9 cellular contexts compared by ENCODE assay signal in the genomic region with DNA sequence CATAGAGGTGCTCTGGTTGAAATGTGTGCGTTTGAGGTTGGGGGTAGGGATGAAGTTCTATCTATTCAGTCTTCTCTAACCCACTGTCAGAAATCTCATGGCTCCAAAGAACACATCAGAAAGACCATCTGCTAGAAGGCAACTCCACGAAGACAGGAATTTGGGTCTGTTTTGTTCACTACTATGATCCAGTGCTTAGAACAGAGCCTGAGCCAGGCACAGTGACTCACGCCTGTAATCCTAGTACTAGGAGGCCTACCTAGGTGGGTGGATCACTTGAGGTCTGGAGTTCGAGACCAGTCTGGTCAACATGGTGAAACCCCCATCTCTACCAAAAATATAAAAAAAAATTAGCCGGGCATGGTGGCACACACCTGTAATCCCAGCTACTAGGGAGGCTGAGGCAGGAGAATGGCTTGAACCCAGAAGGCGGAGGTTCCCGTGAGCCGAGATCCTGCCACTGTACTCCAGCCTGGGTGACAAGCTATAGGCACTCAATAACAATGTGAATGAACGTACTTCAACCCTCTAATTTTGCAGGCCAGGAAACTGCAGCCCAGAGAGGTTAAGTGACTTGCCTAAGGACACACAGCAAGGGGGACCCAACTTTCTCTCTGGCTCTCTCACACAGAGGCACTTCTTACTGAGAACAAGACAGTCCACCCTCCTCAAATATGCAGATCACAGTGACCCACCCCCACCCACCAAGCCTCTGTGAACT. TPM values are rescaled to one million over a fixed set of nuclear protein-coding genes. Genes with fewer than 3 reads are reported as not detected.
DNase-seq lines count a peak whose midpoint lies in the region; ATAC-seq and TF ChIP-seq lines count a peak whose summit lies in the region.
"Had no signal": no experiment of that assay in that cellular context is flagged by ENCODE, and none has a peak within 500 bp of the region (broad histone marks: within the 10 kb centered on the region; RNA-seq: fewer than 3 reads in every experiment).

No MANE protein-coding gene starts in this region.

- H3K9me2 ChIP-seq in neural cell (ENCODE audit: insufficient read depth, low read length) = no peaks in the 10 kb centered on the region

- H3K9me3 ChIP-seq in MG63 (no peaks in the 10 kb centered on the region), esophagus squamous epithelium (no peaks in the 10 kb centered on the region), neural cell (ENCODE audit: low read length) (no peaks in the 10 kb centered on the region)

- H3K9ac ChIP-seq in neural cell (ENCODE audit: low read length) = no peak overlapping the region

- no peak for TF ChIP-seq EP300 in neural cell (conservative IDR thresholded peaks at IDR 0.05; ENCODE audit: poor library complexity, severe bottlenecking)

- H4K20me1 ChIP-seq in neural cell (ENCODE audit: insufficient read depth) = no peaks in the 10 kb centered on the region

- peaks cover 17% of the 10 kb centered on the region for H3K79me2 ChIP-seq in neural cell (replicated peaks; ENCODE audit: insufficient read depth, low read length)

- H3K27ac ChIP-seq in esophagus squamous epithelium (peak overlapping the region in 3 of 4 donors; percentile 90 to 95 (median 93)), neural cell (ENCODE audit: low read length) (no peak overlapping the region)

- no peaks in the 10 kb centered on the region for H3F3A ChIP-seq in neural cell (ENCODE audit: insufficient read depth, low read length, poor library complexity, severe bottlenecking)

- ATAC-seq in HG03045 (IDR thresholded peaks at IDR 0.05; ENCODE audit: unreplicated experiment) = no peak
- ATAC-seq in HG02623 (IDR thresholded peaks at IDR 0.05; ENCODE audit: unreplicated experiment) = no peak
- no peak for ATAC-seq in GM18520 (IDR thresholded peaks at IDR 0.05; ENCODE audit: unreplicated experiment)

- TF ChIP-seq CTCF in AG04449 (IDR thresholded peaks at IDR 0.05; ENCODE audit: insufficient read depth, low read length, missing control alignments) (no peak), esophagus squamous epithelium (IDR thresholded peaks at IDR 0.05) (no peak), neural cell (IDR thresholded peaks at IDR 0.05; ENCODE audit: poor library complexity, severe bottlenecking) (no peak)

- H3K36me3 ChIP-seq in MG63 (peaks cover 54% of the 10 kb centered on the region), esophagus squamous epithelium (peaks cover 0 to 12% (median 0%) of the 10 kb centered on the region in 3 donors), neural cell (ENCODE audit: insufficient read depth, low read length) (no peaks in the 10 kb centered on the region)

- intact Hi-C loops in esophagus squamous epithelium (cut with DNase I) = no loop called here

- DNase-seq in AG04449 (ENCODE audit: low read depth, low spot score) (no peak), MG63 (peak; percentile 35), esophagus squamous epithelium (lab: John Stamatoyannopoulos, UW) (no peak), NCI-H1417 (lab: John Stamatoyannopoulos, UW) (no peak)
- DNase-seq: activated gamma-delta T cell treated with Interleukin-2 at 50 U/mL for 16 hours had no signal

- TF ChIP-seq RAD21 in neural cell (conservative IDR thresholded peaks at IDR 0.05) = no peak

- H2AFZ ChIP-seq in neural cell (ENCODE audit: low read depth, low read length) = no peak overlapping the region

- no peak overlapping the region for H3K4me2 ChIP-seq in neural cell (ENCODE audit: low read length)

- POLR2A ChIA-PET in AG04449 (lab: Yijun Ruan, JAX) = no interaction called here

- WGBS in esophagus squamous epithelium, 2 donors = 58 to 64% methylated on average over 6 to 8 of the region's 9 CpGs

- peaks cover 39 to 96% (median 62%) of the 10 kb centered on the region in 3 donors for H3K4me1 ChIP-seq in esophagus squamous epithelium

- CTCF ChIA-PET in AG04449 (lab: Yijun Ruan, JAX) = interaction anchor here (0.6 to 2.5 kb wide), 10 partner anchors 8 to 234 kb away, joined by 3 to 11 read pairs (median 4); a partner anchor contains a TSS

- TF ChIP-seq POLR2A in esophagus squamous epithelium (IDR thresholded peaks at IDR 0.05) = no peak

- H3K27me3 ChIP-seq in MG63 (no peaks in the 10 kb centered on the region), esophagus squamous epithelium (no peaks in the 10 kb centered on the region), neural cell (ENCODE audit: insufficient read depth, low read depth, low read length) (no peaks in the 10 kb centered on the region)

- H3K4me3 ChIP-seq in AG04449 (ENCODE audit: low read depth, low read length) = peak overlapping the region; percentile 80; the same call in 1 of the 2 replicates
- H3K4me3 ChIP-seq in MG63 = no peak overlapping the region; the same call in 1 of the 2 replicates
- peak overlapping the region in 3 of 4 donors; percentile 73 to 98 (median 94) for H3K4me3 ChIP-seq in esophagus squamous epithelium
- H3K4me3 ChIP-seq in neural cell (ENCODE audit: low read length) = peak overlapping the region; percentile 95

TF ChIP-seq in neural cell, 6 proteins besides CTCF, POLR2A, EP300 and RAD21:
- TF ChIP-seq SMC3 (conservative IDR thresholded peaks at IDR 0.05; ENCODE audit: poor library complexity) = no peak
- no peak for TF ChIP-seq TAF1 (IDR thresholded peaks at IDR 0.05; ENCODE audit: low read depth)
- no peak for TF ChIP-seq EZH2 (IDR thresholded peaks at IDR 0.05; ENCODE audit: borderline replicate concordance, insufficient read depth, low read length, poor library complexity, severe bottlenecking)
- TF ChIP-seq MXI1 (conservative IDR thresholded peaks at IDR 0.05; ENCODE audit: poor library complexity, severe bottlenecking) = no peak
- no peak for TF ChIP-seq POLR2AphosphoS5 (IDR thresholded peaks at IDR 0.05)
- TF ChIP-seq, protein P1, sequence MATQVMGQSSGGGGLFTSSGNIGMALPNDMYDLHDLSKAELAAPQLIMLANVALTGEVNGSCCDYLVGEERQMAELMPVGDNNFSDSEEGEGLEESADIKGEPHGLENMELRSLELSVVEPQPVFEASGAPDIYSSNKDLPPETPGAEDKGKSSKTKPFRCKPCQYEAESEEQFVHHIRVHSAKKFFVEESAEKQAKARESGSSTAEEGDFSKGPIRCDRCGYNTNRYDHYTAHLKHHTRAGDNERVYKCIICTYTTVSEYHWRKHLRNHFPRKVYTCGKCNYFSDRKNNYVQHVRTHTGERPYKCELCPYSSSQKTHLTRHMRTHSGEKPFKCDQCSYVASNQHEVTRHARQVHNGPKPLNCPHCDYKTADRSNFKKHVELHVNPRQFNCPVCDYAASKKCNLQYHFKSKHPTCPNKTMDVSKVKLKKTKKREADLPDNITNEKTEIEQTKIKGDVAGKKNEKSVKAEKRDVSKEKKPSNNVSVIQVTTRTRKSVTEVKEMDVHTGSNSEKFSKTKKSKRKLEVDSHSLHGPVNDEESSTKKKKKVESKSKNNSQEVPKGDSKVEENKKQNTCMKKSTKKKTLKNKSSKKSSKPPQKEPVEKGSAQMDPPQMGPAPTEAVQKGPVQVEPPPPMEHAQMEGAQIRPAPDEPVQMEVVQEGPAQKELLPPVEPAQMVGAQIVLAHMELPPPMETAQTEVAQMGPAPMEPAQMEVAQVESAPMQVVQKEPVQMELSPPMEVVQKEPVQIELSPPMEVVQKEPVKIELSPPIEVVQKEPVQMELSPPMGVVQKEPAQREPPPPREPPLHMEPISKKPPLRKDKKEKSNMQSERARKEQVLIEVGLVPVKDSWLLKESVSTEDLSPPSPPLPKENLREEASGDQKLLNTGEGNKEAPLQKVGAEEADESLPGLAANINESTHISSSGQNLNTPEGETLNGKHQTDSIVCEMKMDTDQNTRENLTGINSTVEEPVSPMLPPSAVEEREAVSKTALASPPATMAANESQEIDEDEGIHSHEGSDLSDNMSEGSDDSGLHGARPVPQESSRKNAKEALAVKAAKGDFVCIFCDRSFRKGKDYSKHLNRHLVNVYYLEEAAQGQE (IDR thresholded peaks at IDR 0.05; ENCODE audit: borderline replicate concordance) = no peak
TF ChIP-seq in neural cell: peak in this region for 0.

RNA-seq across cellular contexts. Expression of a gene that starts 2.2 kb away (rescaled TPM):
- 3.9 and 7.8 TPM in 2 replicates for total RNA-seq in MG63 (2014; rRNA removed; shearing (Covaris generic); ENCODE audit: low replicate concordance)
- 10 to 100 TPM in 3 of 4 donors, 1 to 10 TPM in 1; 9.5 to 12.2 (median 10.4) TPM for total RNA-seq in esophagus squamous epithelium
- polyA plus RNA-seq in neural cell = 2.8 and 4.2 TPM in 2 replicates
- polyA minus RNA-seq in neural cell = 11.9 and 12.4 TPM in 2 replicates

RNA-seq across cellular contexts. Expression of a gene that starts 3.2 kb away (rescaled TPM):
- 34.6 and 83.8 TPM in 2 replicates for total RNA-seq in MG63 (2014; rRNA removed; shearing (Covaris generic); ENCODE audit: low replicate concordance)
- total RNA-seq in esophagus squamous epithelium = 10 to 100 TPM; 18.3 to 33.2 (median 23.1) TPM
- polyA plus RNA-seq in neural cell = 32.2 and 37.7 TPM in 2 replicates
- polyA minus RNA-seq in neural cell = 10.4 and 23.9 TPM in 2 replicates

RNA-seq across cellular contexts. Expression of a gene that starts 12.4 kb away (rescaled TPM):
- 0.39 and 3.9 TPM in 2 replicates for total RNA-seq in MG63 (2014; rRNA removed; shearing (Covaris generic); ENCODE audit: low replicate concordance)
- 100 to 1,000 TPM in 1 of 4 donors, 10 to 100 TPM in 3; 40.0 to 101 (median 67.3) TPM for total RNA-seq in esophagus squamous epithelium
- 0.95 and 4.2 TPM in 2 replicates for polyA plus RNA-seq in neural cell
- polyA minus RNA-seq in neural cell = 0.49 TPM in 1 of 2 replicates, not detected in the other

RNA-seq across cellular contexts. Expression of a gene that starts 56.7 kb away (rescaled TPM):
- total RNA-seq in MG63 (2014; rRNA removed; shearing (Covaris generic); ENCODE audit: low replicate concordance) = 10.7 and 12.5 TPM in 2 replicates
- 10 to 100 TPM; 19.3 to 56.5 (median 28.3) TPM for total RNA-seq in esophagus squamous epithelium
- polyA plus RNA-seq in neural cell = 37.0 and 66.1 TPM in 2 replicates
- 85.1 and 91.5 TPM in 2 replicates for polyA minus RNA-seq in neural cell
